8 cellular contexts compared by ENCODE assay signal in genomic region chr1:108559215-108560142, GRCh38. TPM values are rescaled to one million over a fixed set of nuclear protein-coding genes. Genes with fewer than 3 reads are reported as not detected.
DNase-seq lines count a peak whose midpoint lies in the region; ATAC-seq and TF ChIP-seq lines count a peak whose summit lies in the region.

Gene EEIG2, plus strand, starts transcription at chr1:108560100. Its CDS starts 329 bp downstream, at chr1:108560429.

- peak; percentile 44 for TF ChIP-seq CTCF in lung (IDR thresholded peaks at IDR 0.05; ENCODE audit: control extremely low read depth, extremely low read depth)

- 15 to 17% methylated on average over 43 to 55 of the region's 55 CpGs for WGBS in lung, 2 donors

- ATAC-seq in GM19324 (IDR thresholded peaks at IDR 0.05; ENCODE audit: low FRiP score, unreplicated experiment) (peak; percentile 92), HG03457 (IDR thresholded peaks at IDR 0.05; ENCODE audit: unreplicated experiment) (peak; percentile 77), lung (ENCODE audit: insufficient read depth, low FRiP score) (peak; percentile 95)

- DNase-seq in CD1c-positive myeloid dendritic cell (ENCODE audit: extremely low spot score) = peak; percentile 97
- peak; percentile 81 for DNase-seq in NCI-H69 (lab: John Stamatoyannopoulos, UW)
- peak; percentile 81 to 84 for DNase-seq in activated CD4-positive, alpha-beta T cell treated with anti-CD3 and anti-CD28 coated beads, Interleukin-2, amount 50 U/mL, for 24 hours (ENCODE audit: low read depth in 1 of 2, low spot score in 1 of 2)
- peak; percentile 83 for DNase-seq in lung (ENCODE audit: low spot score)
- peak; percentile 74 to 88 (median 86) for DNase-seq in stimulated activated CD4-positive, alpha-beta T cell treated with anti-CD3 and anti-CD28 coated beads, TNF-alpha, amount 100 ng/mL, for 1 hour (ENCODE audit: low read depth in 3 of 3, low spot score in 1 of 3)

- H3K27me3 ChIP-seq in duodenal mucosa (ENCODE audit: control insufficient read depth in 1 of 2, insufficient read depth in 2 of 2, low read length in 2 of 2) = no peaks in the 10 kb centered on the region
- H3K27me3 ChIP-seq in lung (ENCODE audit: control insufficient read depth, insufficient read depth) = no peaks in the 10 kb centered on the region

- no peaks in the 10 kb centered on the region for H3K36me3 ChIP-seq in duodenal mucosa (ENCODE audit: control insufficient read depth in 1 of 2, insufficient read depth in 2 of 2, low read length in 2 of 2)
- H3K36me3 ChIP-seq in lung (ENCODE audit: control insufficient read depth in 2 of 2, insufficient read depth in 2 of 2, low read length in 2 of 2) = no peaks in the 10 kb centered on the region

- H3K9me3 ChIP-seq in duodenal mucosa (ENCODE audit: control insufficient read depth in 1 of 2, low read length in 2 of 2) (no peaks in the 10 kb centered on the region), lung (ENCODE audit: control insufficient read depth in 2 of 2, insufficient read depth in 1 of 2, low read length in 1 of 2) (no peaks in the 10 kb centered on the region)

- peak within 1 kb of the TSS; percentile 78 to 85 for H3K9ac ChIP-seq in duodenal mucosa (ENCODE audit: low read depth in 1 of 2, low read length in 2 of 2)

- H3K27ac ChIP-seq in duodenal mucosa (ENCODE audit: low read depth, low read length) (peak within 1 kb of the TSS; percentile 68), lung (ENCODE audit: low read depth in 1 of 2, low read length in 1 of 2) (peak within 1 kb of the TSS; percentile 63 to 81)

- H3K4me3 ChIP-seq in duodenal mucosa (ENCODE audit: low read depth in 1 of 2, low read length in 2 of 2) = peak within 1 kb of the TSS; percentile 78 to 83
- H3K4me3 ChIP-seq in lung = peak within 1 kb of the TSS; percentile 81

- peaks cover 23 to 28% of the 10 kb centered on the region in 2 donors for H3K4me1 ChIP-seq in duodenal mucosa (ENCODE audit: control insufficient read depth in 1 of 2, insufficient read depth in 2 of 2, low read length in 2 of 2)
- H3K4me1 ChIP-seq in lung (ENCODE audit: control insufficient read depth in 2 of 2, insufficient read depth in 2 of 2, low read length in 2 of 2) = peaks cover 2 to 9% of the 10 kb centered on the region in 2 donors

RNA-seq across cellular contexts. Expression of gene EEIG2, which starts in this region (rescaled TPM):
- total RNA-seq in lung = 10 to 100 TPM; 14.8 to 24.6 TPM
- 1 to 10 TPM; 3.7 to 4.7 TPM for polyA plus RNA-seq in lung

Comparison
In these comparisons a context has a peak if more than half of its experiments do, and no peak if none do; other contexts are left out.
1. Peak in every context shown above with its lines: DNase-seq, ATAC-seq, H3K4me3 ChIP-seq and H3K27ac ChIP-seq.